In genomic region chr19:11479090-11479469, GRCh38 we compare ENCODE assay signal across 12 cellular contexts. TPM values are rescaled to one million over a fixed set of nuclear protein-coding genes. Genes with fewer than 3 reads are reported as not detected.
DNase-seq lines count a peak whose midpoint lies in the region; ATAC-seq and TF ChIP-seq lines count a peak whose summit lies in the region.
"Had no signal": no experiment of that assay in that cellular context is flagged by ENCODE, and none has a peak within 500 bp of the region (broad histone marks: within the 10 kb centered on the region; RNA-seq: fewer than 3 reads in every experiment).

No MANE protein-coding gene starts in this region.

- no peak overlapping the region for H3K27ac ChIP-seq in GM23338 (ENCODE audit: low read depth)
- peak overlapping the region; percentile 87 for H3K27ac ChIP-seq in angular gyrus (ENCODE audit: low read depth, low read length)
- H3K27ac ChIP-seq: skin epidermis, vagina had no signal

- peak overlapping the region; percentile 93 for H2AFZ ChIP-seq in GM23338

- no peak for ATAC-seq in GM23338
- no peak for ATAC-seq in natural killer cell treated with Interleukin-12 subunit alpha and Interleukin-12 subunit beta and Interleukin-15 and Interleukin-18, amount 100 ng/mL, for 72 hours

- peaks cover 45% of the 10 kb centered on the region for H3K27me3 Mint-ChIP-seq in GM23338 (ENCODE audit: insufficient read depth, low read depth, poor library complexity)
- peaks cover 16 to 18% of the 10 kb centered on the region in 2 donors for H3K27me3 Mint-ChIP-seq in natural killer cell treated with Interleukin-12 subunit alpha and Interleukin-12 subunit beta and Interleukin-15 and Interleukin-18, amount 100 ng/mL, for 72 hours

- H3K4me1 ChIP-seq in GM23338 (ENCODE audit: insufficient read depth): peaks cover 8% of the 10 kb centered on the region

- no peak for TF ChIP-seq CTCF in GM23338 (conservative IDR thresholded peaks at IDR 0.05; ENCODE audit: low read depth in 2 of 2)
- TF ChIP-seq CTCF in GM10266 (IDR thresholded peaks at IDR 0.05; ENCODE audit: control insufficient read depth, insufficient read depth, low read depth, missing control alignments): no peak

- DNase-seq in GM23338 (ENCODE audit: low spot score) (no peak), HuH-7 (ENCODE audit: low spot score) (no peak), GM10266 (ENCODE audit: extremely low spot score) (no peak), DMS53 (lab: John Stamatoyannopoulos, UW) (no peak)
- DNase-seq in natural killer cell treated with Interleukin-12 subunit alpha and Interleukin-12 subunit beta and Interleukin-15 and Interleukin-18, amount 100 ng/mL, for 72 hours (ENCODE audit: low spot score): no peak
- DNase-seq: Calu3, Kasumi-1, NCI-H2171 had no signal

- H3K4me3 ChIP-seq in GM23338: peak overlapping the region; percentile 61
- H3K4me3 ChIP-seq: skin epidermis had no signal

- no peak overlapping the region for H3K27ac Mint-ChIP-seq in GM23338
- no peak overlapping the region for H3K27ac Mint-ChIP-seq in natural killer cell treated with Interleukin-12 subunit alpha and Interleukin-12 subunit beta and Interleukin-15 and Interleukin-18, amount 100 ng/mL, for 72 hours

- H3K4me2 ChIP-seq in GM23338: peak overlapping the region; percentile 77

- no peaks in the 10 kb centered on the region for H3K36me3 ChIP-seq in GM23338 (ENCODE audit: insufficient read depth)

- H3K4me3 Mint-ChIP-seq in GM23338: peak overlapping the region; percentile 60
- H3K4me3 Mint-ChIP-seq in natural killer cell treated with Interleukin-12 subunit alpha and Interleukin-12 subunit beta and Interleukin-15 and Interleukin-18, amount 100 ng/mL, for 72 hours: peak overlapping the region; percentile 25

- H3K9me2 ChIP-seq in GM23338 (ENCODE audit: insufficient read depth): no peaks in the 10 kb centered on the region

- H4K20me1 ChIP-seq in GM23338 (replicated peaks; ENCODE audit: insufficient read depth): no peaks in the 10 kb centered on the region

- no peaks in the 10 kb centered on the region; the same call in 2 of the 3 replicates for H3K36me3 Mint-ChIP-seq in GM23338 (ENCODE audit: low read depth)
- H3K36me3 Mint-ChIP-seq in natural killer cell treated with Interleukin-12 subunit alpha and Interleukin-12 subunit beta and Interleukin-15 and Interleukin-18, amount 100 ng/mL, for 72 hours: no peaks in the 10 kb centered on the region

- peaks cover 34% of the 10 kb centered on the region for H3K27me3 ChIP-seq in GM23338 (ENCODE audit: insufficient read depth)
- H3K27me3 ChIP-seq: vagina had no signal

- no peaks in the 10 kb centered on the region for H3K79me2 ChIP-seq in GM23338 (replicated peaks; ENCODE audit: insufficient read depth)

- H3K9me3 Mint-ChIP-seq in GM23338: peaks cover 7% of the 10 kb centered on the region; the same call in 2 of the 3 replicates
- no peaks in the 10 kb centered on the region for H3K9me3 Mint-ChIP-seq in natural killer cell treated with Interleukin-12 subunit alpha and Interleukin-12 subunit beta and Interleukin-15 and Interleukin-18, amount 100 ng/mL, for 72 hours

- peaks cover 6% of the 10 kb centered on the region for H3K4me1 Mint-ChIP-seq in GM23338
- peaks cover 15 to 16% of the 10 kb centered on the region in 2 donors for H3K4me1 Mint-ChIP-seq in natural killer cell treated with Interleukin-12 subunit alpha and Interleukin-12 subunit beta and Interleukin-15 and Interleukin-18, amount 100 ng/mL, for 72 hours (ENCODE audit: low read depth in 2 of 2)

- H3F3A ChIP-seq in GM23338 (replicated peaks; ENCODE audit: low read depth): peaks cover 15% of the 10 kb centered on the region

TF ChIP-seq in GM23338, 12 proteins besides CTCF, POLR2A, EP300 and RAD21 (continues in another document):
- TF ChIP-seq REST (IDR thresholded peaks at IDR 0.05; ENCODE audit: unreplicated experiment): no peak
- TF ChIP-seq ZNF114 (CRISPR knock-in tag; IDR thresholded peaks at IDR 0.05): no peak
- TF ChIP-seq EZH2phosphoT487 (IDR thresholded peaks at IDR 0.05; ENCODE audit: unreplicated experiment): no peak
- no peak for TF ChIP-seq ZNF331 (CRISPR knock-in tag; IDR thresholded peaks at IDR 0.05; ENCODE audit: low read depth)

RNA-seq across cellular contexts. Expression of gene ELAVL3, which starts 1.8 kb away (rescaled TPM):
- 1.2 and 1.7 TPM in 2 replicates for total RNA-seq in GM23338 (2014; rRNA removed; shearing (Covaris generic))
- polyA plus RNA-seq in GM23338 (2016; fragmentation: Nextera tagmentation; extraction: Ambion mirVana): 0.45 and 0.63 TPM in 2 replicates
- under 1 TPM in 1 of 2 donors, not detected in 1; 0.40 TPM for total RNA-seq in natural killer cell treated with Interleukin-12 subunit alpha and Interleukin-12 subunit beta and Interleukin-15 and Interleukin-18, amount 100 ng/mL, for 72 hours
- total RNA-seq: Calu3 had no signal
- polyA plus RNA-seq: esophagus had no signal

RNA-seq across cellular contexts. Expression of gene ZNF653, which starts 26.6 kb away (rescaled TPM):
- total RNA-seq in GM23338 (2014; rRNA removed; shearing (Covaris generic)): 4.9 and 5.3 TPM in 2 replicates
- 2.5 and 4.1 TPM in 2 replicates for polyA plus RNA-seq in GM23338 (2016; fragmentation: Nextera tagmentation; extraction: Ambion mirVana)
- 10 to 100 TPM; 23.7 to 23.8 TPM for total RNA-seq in natural killer cell treated with Interleukin-12 subunit alpha and Interleukin-12 subunit beta and Interleukin-15 and Interleukin-18, amount 100 ng/mL, for 72 hours

RNA-seq across cellular contexts. Expression of gene PRKCSH, which starts 43.6 kb away (rescaled TPM):
- 107 and 130 TPM in 2 replicates for total RNA-seq in GM23338 (2014; rRNA removed; shearing (Covaris generic))
- 85.3 and 90.3 TPM in 2 replicates for polyA plus RNA-seq in GM23338 (2016; fragmentation: Nextera tagmentation; extraction: Ambion mirVana)
- 100 to 1,000 TPM; 303 to 321 TPM for total RNA-seq in natural killer cell treated with Interleukin-12 subunit alpha and Interleukin-12 subunit beta and Interleukin-15 and Interleukin-18, amount 100 ng/mL, for 72 hours

RNA-seq across cellular contexts. Expression of gene ODAD3, which starts 44.2 kb away (rescaled TPM):
- 0.54 and 1.5 TPM in 2 replicates for total RNA-seq in GM23338 (2014; rRNA removed; shearing (Covaris generic))
- 6.1 TPM in 2 replicates for polyA plus RNA-seq in GM23338 (2016; fragmentation: Nextera tagmentation; extraction: Ambion mirVana)
- not detected for total RNA-seq in natural killer cell treated with Interleukin-12 subunit alpha and Interleukin-12 subunit beta and Interleukin-15 and Interleukin-18, amount 100 ng/mL, for 72 hours
- total RNA-seq: Calu3, vagina had no signal

RNA-seq across cellular contexts. Expression of gene ECSIT, which starts 49.9 kb away (rescaled TPM):
- total RNA-seq in GM23338 (2014; rRNA removed; shearing (Covaris generic)): 61.1 and 66.5 TPM in 2 replicates
- 36.6 and 42.7 TPM in 2 replicates for polyA plus RNA-seq in GM23338 (2016; fragmentation: Nextera tagmentation; extraction: Ambion mirVana)
- total RNA-seq in natural killer cell treated with Interleukin-12 subunit alpha and Interleukin-12 subunit beta and Interleukin-15 and Interleukin-18, amount 100 ng/mL, for 72 hours: 10 to 100 TPM; 27.0 to 37.3 TPM
